Comparison of ENCODE assay signal across 18 cellular contexts in genomic region chr1:158094571-158094970, GRCh38.
DNase-seq lines count a peak whose midpoint lies in the region; ATAC-seq and TF ChIP-seq lines count a peak whose summit lies in the region.
"Had no signal": no experiment of that assay in that cellular context is flagged by ENCODE, and none has a peak within 500 bp of the region (broad histone marks: within the 10 kb centered on the region; RNA-seq: fewer than 3 reads in every experiment).

No MANE protein-coding gene starts in this region.

- DNase-seq in stimulated activated naive CD8-positive, alpha-beta T cell treated with anti-CD3 and anti-CD28 coated beads, Interleukin-15, amount 100 ng/mL, for 72 hours = no peak
- no peak for DNase-seq in stimulated activated naive CD8-positive, alpha-beta T cell treated with anti-CD3 and anti-CD28 coated beads, Interleukin-15, Interleukin-2, amounts not matched to agents 100 U/mL and 50 U/mL, for 24 hours
- DNase-seq in nephron progenitor cell (no peak), spleen (peak; percentile 48), NCI-H1436 (lab: John Stamatoyannopoulos, UW) (no peak), left ventricle myocardium superior (no peak)
- DNase-seq in stimulated activated CD4-positive, alpha-beta T cell treated with anti-CD3 and anti-CD28 coated beads, Interleukin-2, amount 100 ng/mL, for 24 hours = no peak
- DNase-seq: 8988T; C1 segment of cervical spinal cord; Calu3; CD4-positive, alpha-beta memory T cell; COR-L47; DMS53; DMS79 treated with DMSO at 0.1 percent for 48 hours; GF-D8 had no signal

- H3K36me3 ChIP-seq in spleen = peaks cover 0 to 42% (median 0%) of the 10 kb centered on the region in 6 donors

- no peak overlapping the region for H3K27ac Mint-ChIP-seq in stimulated activated naive CD8-positive, alpha-beta T cell treated with anti-CD3 and anti-CD28 coated beads, Interleukin-15, amount 100 ng/mL, for 72 hours
- H3K27ac Mint-ChIP-seq in nephron progenitor cell = peak overlapping the region; percentile 36
- H3K27ac Mint-ChIP-seq: CD4-positive, alpha-beta memory T cell; GM23338 had no signal

- TF ChIP-seq POLR2A in spleen (IDR thresholded peaks at IDR 0.05) = no peak

- 90 to 95% (median 94%) methylated on average over 13 to 14 of the region's 14 CpGs for WGBS in spleen, 5 donors

- H3K27me3 Mint-ChIP-seq in stimulated activated naive CD8-positive, alpha-beta T cell treated with anti-CD3 and anti-CD28 coated beads, Interleukin-15, amount 100 ng/mL, for 72 hours = no peaks in the 10 kb centered on the region
- peaks cover 2% of the 10 kb centered on the region for H3K27me3 Mint-ChIP-seq in nephron progenitor cell (ENCODE audit: low read depth, poor library complexity)

- peaks cover 78% of the 10 kb centered on the region for H3K36me3 Mint-ChIP-seq in nephron progenitor cell (ENCODE audit: low read depth)
- H3K36me3 Mint-ChIP-seq: CD4-positive, alpha-beta memory T cell had no signal

- H3K9me3 Mint-ChIP-seq in stimulated activated naive CD8-positive, alpha-beta T cell treated with anti-CD3 and anti-CD28 coated beads, Interleukin-15, amount 100 ng/mL, for 72 hours = no peaks in the 10 kb centered on the region
- H3K9me3 Mint-ChIP-seq in nephron progenitor cell = no peaks in the 10 kb centered on the region
- H3K9me3 Mint-ChIP-seq: CD4-positive, alpha-beta memory T cell; GM23338 had no signal

- no peak overlapping the region for H3K4me3 Mint-ChIP-seq in stimulated activated naive CD8-positive, alpha-beta T cell treated with anti-CD3 and anti-CD28 coated beads, Interleukin-15, amount 100 ng/mL, for 72 hours
- no peak overlapping the region for H3K4me3 Mint-ChIP-seq in nephron progenitor cell
- H3K4me3 Mint-ChIP-seq: GM23338 had no signal

- intact Hi-C loops in spleen (cut with DNase I; ENCODE audit: low total_unique reads) (no loop called here), left ventricle myocardium superior (cut with micrococcal nuclease) (no loop called here)

- no peak overlapping the region for H3K4me3 ChIP-seq in spleen
- H3K4me3 ChIP-seq: A549, GM23338 had no signal

- no peak for TF ChIP-seq CTCF in nephron progenitor cell (IDR thresholded peaks at IDR 0.05)
- TF ChIP-seq CTCF in spleen (IDR thresholded peaks at IDR 0.05 in 8 of 11, conservative IDR thresholded peaks at IDR 0.05 in 3 of 11) = no peak

- H3K27me3 ChIP-seq in spleen (replicated peaks in 1 of 7) = peaks cover 0 to 8% (median 0%) of the 10 kb centered on the region in 7 donors

- ATAC-seq in stimulated activated naive CD8-positive, alpha-beta T cell treated with anti-CD3 and anti-CD28 coated beads, Interleukin-15, amount 100 ng/mL, for 72 hours = peak; percentile 15
- ATAC-seq in stimulated activated naive CD8-positive, alpha-beta T cell treated with anti-CD3 and anti-CD28 coated beads, Interleukin-15, Interleukin-2, amounts not matched to agents 100 U/mL and 50 U/mL, for 24 hours = no peak
- no peak for ATAC-seq in left ventricle myocardium superior
- ATAC-seq: GM23338, HCT116 had no signal

- H3K4me1 ChIP-seq in spleen = no peaks in the 10 kb centered on the region
- H3K4me1 ChIP-seq: A549 had no signal

- H3K9me3 ChIP-seq in spleen = no peaks in the 10 kb centered on the region
- H3K9me3 ChIP-seq: A549 had no signal

- no peak overlapping the region for H3K27ac ChIP-seq in spleen
- H3K27ac ChIP-seq: A549 had no signal

- no peaks in the 10 kb centered on the region for H3K4me1 Mint-ChIP-seq in stimulated activated naive CD8-positive, alpha-beta T cell treated with anti-CD3 and anti-CD28 coated beads, Interleukin-15, amount 100 ng/mL, for 72 hours
- peaks cover 52% of the 10 kb centered on the region for H3K4me1 Mint-ChIP-seq in nephron progenitor cell
- H3K4me1 Mint-ChIP-seq: CD4-positive, alpha-beta memory T cell had no signal
